11 cellular contexts compared by ENCODE assay signal in genomic region chr10:116699783-116700150, GRCh38.
"Had no signal": no experiment of that assay in that cellular context is flagged by ENCODE, and none has a peak within 500 bp of the region (broad histone marks: within the 10 kb centered on the region; RNA-seq: fewer than 3 reads in every experiment).

No MANE protein-coding gene starts in this region.

- H3K27ac Mint-ChIP-seq: activated naive CD4-positive, alpha-beta T cell treated with anti-CD3 and anti-CD28 coated beads, Interleukin-2, amount 50 U/mL, for 72 hours; activated T-helper 1 cell treated with anti-CD3 and anti-CD28 coated beads, Interleukin-12 subunit alpha, Interleukin-12 subunit beta, Interleukin-2, Interleukin-4 antibody, amounts not matched to agents 30 ng/mL and 10 ng/mL and 1 ng/mL, durations not matched to agents 14 hours and 24 hours and 36 hours; naive thymus-derived CD4-positive, alpha-beta T cell had no signal

- ATAC-seq: activated naive CD4-positive, alpha-beta T cell treated with anti-CD3 and anti-CD28 coated beads, Interleukin-2, amount 50 U/mL, for 72 hours; naive thymus-derived CD4-positive, alpha-beta T cell; right lobe of liver had no signal

- H3K4me3 Mint-ChIP-seq: activated T-helper 1 cell treated with anti-CD3 and anti-CD28 coated beads, Interleukin-12 subunit alpha, Interleukin-12 subunit beta, Interleukin-2, Interleukin-4 antibody, amounts not matched to agents 30 ng/mL and 10 ng/mL and 1 ng/mL, durations not matched to agents 14 hours and 24 hours and 36 hours; naive thymus-derived CD4-positive, alpha-beta T cell had no signal

- H3K9me3 Mint-ChIP-seq: activated naive CD4-positive, alpha-beta T cell treated with anti-CD3 and anti-CD28 coated beads, Interleukin-2, amount 50 U/mL, for 72 hours; activated T-helper 1 cell treated with anti-CD3 and anti-CD28 coated beads, Interleukin-12 subunit alpha, Interleukin-12 subunit beta, Interleukin-2, Interleukin-4 antibody, amounts not matched to agents 30 ng/mL and 10 ng/mL and 1 ng/mL, durations not matched to agents 14 hours and 24 hours and 36 hours had no signal

- H3K4me1 Mint-ChIP-seq: naive thymus-derived CD4-positive, alpha-beta T cell had no signal

- DNase-seq: activated CD4-positive, alpha-beta T cell treated with anti-CD3 and anti-CD28 coated beads, Interleukin-2, amount 50 U/mL, for 48 hours; activated gamma-delta T cell treated with Interleukin-2 at 50 U/mL for 16 hours; foreskin fibroblast; mesenchymal stem cell; naive thymus-derived CD4-positive, alpha-beta T cell; right lobe of liver; stimulated activated CD4-positive, alpha-beta T cell treated with anti-CD3 and anti-CD28 coated beads, Interleukin-4, amount 100 ng/mL, for 1 hour; stomach; testis had no signal

- H3K36me3 Mint-ChIP-seq: activated naive CD4-positive, alpha-beta T cell treated with anti-CD3 and anti-CD28 coated beads, Interleukin-2, amount 50 U/mL, for 72 hours; naive thymus-derived CD4-positive, alpha-beta T cell had no signal
